Comparison of ENCODE assay signal across 1 cellular context in the genomic region with DNA sequence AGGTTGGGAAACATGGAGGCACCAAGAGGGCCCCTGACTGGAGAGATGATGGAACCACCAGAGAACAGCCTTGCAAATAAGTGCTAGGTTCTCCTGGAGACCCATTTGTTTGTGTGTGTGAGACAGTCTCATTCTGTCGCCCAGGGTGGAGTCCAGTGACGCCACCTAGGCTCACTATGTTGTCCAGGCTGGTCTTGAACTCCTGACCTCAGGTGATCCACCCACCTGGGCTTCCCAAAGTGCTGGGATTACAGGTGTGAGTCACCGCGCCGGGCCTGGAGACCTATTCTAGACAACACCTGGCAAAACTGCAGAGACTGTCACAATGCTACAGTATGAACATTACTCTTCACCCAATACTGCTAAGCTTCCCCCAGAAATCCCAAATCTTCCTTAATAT.
TF ChIP-seq lines count a peak whose summit lies in the region.

No MANE protein-coding gene starts in this region.

TF ChIP-seq in GM23338, 12 proteins besides CTCF, POLR2A, EP300 and RAD21:
- TF ChIP-seq, protein P1, sequence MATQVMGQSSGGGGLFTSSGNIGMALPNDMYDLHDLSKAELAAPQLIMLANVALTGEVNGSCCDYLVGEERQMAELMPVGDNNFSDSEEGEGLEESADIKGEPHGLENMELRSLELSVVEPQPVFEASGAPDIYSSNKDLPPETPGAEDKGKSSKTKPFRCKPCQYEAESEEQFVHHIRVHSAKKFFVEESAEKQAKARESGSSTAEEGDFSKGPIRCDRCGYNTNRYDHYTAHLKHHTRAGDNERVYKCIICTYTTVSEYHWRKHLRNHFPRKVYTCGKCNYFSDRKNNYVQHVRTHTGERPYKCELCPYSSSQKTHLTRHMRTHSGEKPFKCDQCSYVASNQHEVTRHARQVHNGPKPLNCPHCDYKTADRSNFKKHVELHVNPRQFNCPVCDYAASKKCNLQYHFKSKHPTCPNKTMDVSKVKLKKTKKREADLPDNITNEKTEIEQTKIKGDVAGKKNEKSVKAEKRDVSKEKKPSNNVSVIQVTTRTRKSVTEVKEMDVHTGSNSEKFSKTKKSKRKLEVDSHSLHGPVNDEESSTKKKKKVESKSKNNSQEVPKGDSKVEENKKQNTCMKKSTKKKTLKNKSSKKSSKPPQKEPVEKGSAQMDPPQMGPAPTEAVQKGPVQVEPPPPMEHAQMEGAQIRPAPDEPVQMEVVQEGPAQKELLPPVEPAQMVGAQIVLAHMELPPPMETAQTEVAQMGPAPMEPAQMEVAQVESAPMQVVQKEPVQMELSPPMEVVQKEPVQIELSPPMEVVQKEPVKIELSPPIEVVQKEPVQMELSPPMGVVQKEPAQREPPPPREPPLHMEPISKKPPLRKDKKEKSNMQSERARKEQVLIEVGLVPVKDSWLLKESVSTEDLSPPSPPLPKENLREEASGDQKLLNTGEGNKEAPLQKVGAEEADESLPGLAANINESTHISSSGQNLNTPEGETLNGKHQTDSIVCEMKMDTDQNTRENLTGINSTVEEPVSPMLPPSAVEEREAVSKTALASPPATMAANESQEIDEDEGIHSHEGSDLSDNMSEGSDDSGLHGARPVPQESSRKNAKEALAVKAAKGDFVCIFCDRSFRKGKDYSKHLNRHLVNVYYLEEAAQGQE (IDR thresholded peaks at IDR 0.05; ENCODE audit: unreplicated experiment), result no peak
- TF ChIP-seq NANOG (IDR thresholded peaks at IDR 0.05; ENCODE audit: borderline replicate concordance), result no peak
- no peak for TF ChIP-seq CREB1 (CRISPR knock-in tag; IDR thresholded peaks at IDR 0.05; ENCODE audit: low read depth)
- no peak for TF ChIP-seq POLR2AphosphoS5 (IDR thresholded peaks at IDR 0.05; ENCODE audit: low read depth)
- no peak for TF ChIP-seq EZH2 (IDR thresholded peaks at IDR 0.05; ENCODE audit: low read depth, unreplicated experiment)
- TF ChIP-seq ZNF114 (CRISPR knock-in tag; IDR thresholded peaks at IDR 0.05), result no peak
- TF ChIP-seq ZNF331 (CRISPR knock-in tag; IDR thresholded peaks at IDR 0.05; ENCODE audit: low read depth), result no peak
- no peak for TF ChIP-seq JUNB (IDR thresholded peaks at IDR 0.05; ENCODE audit: unreplicated experiment)
- TF ChIP-seq, protein P2, sequence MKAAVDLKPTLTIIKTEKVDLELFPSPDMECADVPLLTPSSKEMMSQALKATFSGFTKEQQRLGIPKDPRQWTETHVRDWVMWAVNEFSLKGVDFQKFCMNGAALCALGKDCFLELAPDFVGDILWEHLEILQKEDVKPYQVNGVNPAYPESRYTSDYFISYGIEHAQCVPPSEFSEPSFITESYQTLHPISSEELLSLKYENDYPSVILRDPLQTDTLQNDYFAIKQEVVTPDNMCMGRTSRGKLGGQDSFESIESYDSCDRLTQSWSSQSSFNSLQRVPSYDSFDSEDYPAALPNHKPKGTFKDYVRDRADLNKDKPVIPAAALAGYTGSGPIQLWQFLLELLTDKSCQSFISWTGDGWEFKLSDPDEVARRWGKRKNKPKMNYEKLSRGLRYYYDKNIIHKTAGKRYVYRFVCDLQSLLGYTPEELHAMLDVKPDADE (IDR thresholded peaks at IDR 0.05), result no peak
- no peak for TF ChIP-seq STAT1 (IDR thresholded peaks at IDR 0.05; ENCODE audit: unreplicated experiment)
